Comparison of ENCODE assay signal across 8 cellular contexts in genomic region chr1:55284856-55285255, GRCh38.
DNase-seq lines count a peak whose midpoint lies in the region; ATAC-seq, FAIRE-seq and TF ChIP-seq lines count a peak whose summit lies in the region.

No MANE protein-coding gene starts in this region.

- no peak overlapping the region for H3K4me3 ChIP-seq in mucosa of descending colon

- no peaks in the 10 kb centered on the region for H3K36me3 ChIP-seq in mucosa of descending colon (ENCODE audit: low read depth)

- DNase-seq in AML-193 (lab: John Stamatoyannopoulos, UW) = peak; percentile 6 to 27
- DNase-seq in GM13976 (ENCODE audit: low spot score) = no peak
- peak; percentile 75 for DNase-seq in NCI-H82 (lab: John Stamatoyannopoulos, UW)
- peak in 1 of 3 donors; percentile 59 for DNase-seq in mucosa of descending colon
- DNase-seq in amniotic stem cell (lab: John Stamatoyannopoulos, UW) = no peak
- no peak for DNase-seq in HuH-7.5 (ENCODE audit: low spot score)

- no peaks in the 10 kb centered on the region for H3K4me1 ChIP-seq in mucosa of descending colon (ENCODE audit: low read depth)

- ATAC-seq in mucosa of descending colon = peak; percentile 47
- ATAC-seq in HG03097 (IDR thresholded peaks at IDR 0.05; ENCODE audit: low FRiP score, unreplicated experiment) = no peak

- no peaks in the 10 kb centered on the region for H3K9me3 ChIP-seq in mucosa of descending colon

- in situ Hi-C loops in GM13976 (cut with MboI; ENCODE audit: low sequenced_read_pairs, unreplicated experiment) = loop anchor here (10.0 to 25.0 kb wide), 2 partner anchors 50 to 1302 kb away; partner anchors contain the start of gene PLPP3

- intact Hi-C loops in mucosa of descending colon (cut with DNase I, micrococcal nuclease) = loop anchor here (5.0 to 10.0 kb wide), 4 partner anchors 52 to 1420 kb away; no protein-coding TSS in a partner anchor

- peak; percentile 47 for TF ChIP-seq CTCF in GM13976 (IDR thresholded peaks at IDR 0.05; ENCODE audit: borderline replicate concordance, control extremely low read depth, extremely low read depth, insufficient read depth, missing control alignments)
- no peak for TF ChIP-seq CTCF in mucosa of descending colon (IDR thresholded peaks at IDR 0.05)

- FAIRE-seq in endometrium (lab: Jason Lieb, UNC) = peak; percentile 48

Comparison
In these comparisons a context has a peak if more than half of its experiments do, and no peak if none do; other contexts are left out.
1. DNase-seq: peak in AML-193 (2 of 2) and NCI-H82 (single experiment); none in GM13976 (single experiment), amniotic stem cell (single experiment) and HuH-7.5 (single experiment).